In the genomic region with DNA sequence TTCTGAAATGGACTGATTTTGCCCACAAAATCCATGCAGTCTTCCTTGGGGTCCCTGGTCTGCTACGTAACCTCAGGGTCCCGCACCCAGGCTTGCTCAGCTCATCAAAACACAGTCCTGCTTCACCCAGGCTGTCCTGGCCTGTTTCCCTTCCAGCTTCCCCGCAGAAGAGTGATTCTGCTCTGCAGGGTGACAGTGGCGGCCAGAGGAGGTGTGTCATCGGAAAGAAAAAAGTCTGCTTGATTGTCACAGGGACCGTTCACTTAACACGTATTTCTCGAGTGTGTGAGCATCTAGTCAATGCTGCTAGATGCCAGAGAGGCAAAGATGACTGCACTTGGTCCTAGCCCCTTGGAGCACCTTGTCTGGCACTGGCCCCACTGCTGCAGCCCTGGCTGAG, we compare ENCODE assay signal across 15 cellular contexts. TPM values are rescaled to one million over a fixed set of nuclear protein-coding genes. Genes with fewer than 3 reads are reported as not detected.
A peak's percentile ranks its signal among the peaks of the same experiment; 100 is the strongest.
DNase-seq lines count a peak whose midpoint lies in the region; ATAC-seq and TF ChIP-seq lines count a peak whose summit lies in the region.
"Had no signal": no experiment of that assay in that cellular context is flagged by ENCODE, and none has a peak within 500 bp of the region (broad histone marks: within the 10 kb centered on the region; RNA-seq: fewer than 3 reads in every experiment).

No MANE protein-coding gene starts in this region.

- H3K4me1 ChIP-seq in neuronal stem cell (ENCODE audit: control insufficient read depth in 2 of 2, insufficient read depth in 1 of 2, low read depth in 1 of 2, low read length in 2 of 2) (no peaks in the 10 kb centered on the region), left ventricle myocardium inferior (no peaks in the 10 kb centered on the region), breast epithelium (no peaks in the 10 kb centered on the region)
- H3K4me1 ChIP-seq: HAP-1 had no signal

- H3K18ac ChIP-seq in neuronal stem cell (ENCODE audit: low read length): peak overlapping the region; percentile 31

- H2BK12ac ChIP-seq in neuronal stem cell (ENCODE audit: low read length): no peak overlapping the region

- H3K36me3 ChIP-seq in neuronal stem cell (replicated peaks in 1 of 2; ENCODE audit: control insufficient read depth in 2 of 2, insufficient read depth in 2 of 2, low read length in 2 of 2): no peaks in the 10 kb centered on the region
- no peaks in the 10 kb centered on the region for H3K36me3 ChIP-seq in left ventricle myocardium inferior
- H3K36me3 ChIP-seq in breast epithelium: no peaks in the 10 kb centered on the region
- H3K36me3 ChIP-seq: HAP-1 had no signal

- H3K27me3 ChIP-seq in neuronal stem cell (ENCODE audit: control insufficient read depth in 3 of 3, insufficient read depth in 3 of 3, low read depth in 1 of 3, low read length in 3 of 3) (peaks cover 0 to 17% (median 0%) of the 10 kb centered on the region in 3 experiments), left ventricle myocardium inferior (ENCODE audit: low read depth) (no peaks in the 10 kb centered on the region), breast epithelium (no peaks in the 10 kb centered on the region)

- TF ChIP-seq CTCF in left ventricle myocardium inferior (IDR thresholded peaks at IDR 0.05; ENCODE audit: borderline replicate concordance) (no peak), breast epithelium (IDR thresholded peaks at IDR 0.05) (no peak)

- H3K4me3 ChIP-seq in neuronal stem cell (ENCODE audit: low read length in 2 of 2) (no peak overlapping the region), left ventricle myocardium inferior (no peak overlapping the region), breast epithelium (no peak overlapping the region)
- H3K4me3 ChIP-seq: HAP-1 had no signal

- H3K27ac ChIP-seq in neuronal stem cell (replicated peaks; ENCODE audit: low read length): no peak overlapping the region
- H3K27ac ChIP-seq in left ventricle myocardium inferior (replicated peaks): no peak overlapping the region
- no peak overlapping the region for H3K27ac ChIP-seq in breast epithelium
- H3K27ac ChIP-seq: 22Rv1 had no signal

- intact Hi-C loops in left ventricle myocardium inferior (cut with micrococcal nuclease): no loop called here
- intact Hi-C loops in breast epithelium (cut with DNase I; ENCODE audit: low total_unique reads): no loop called here

- DNase-seq in activated CD8-positive, alpha-beta memory T cell treated with anti-CD3 and anti-CD28 coated beads, Interleukin-2, amount 50 U/mL, for 48 hours: peak; percentile 26
- DNase-seq in activated CD8-positive, alpha-beta memory T cell treated with anti-CD3 and anti-CD28 coated beads, Interleukin-2, amount 50 U/mL, for 4 hours: no peak
- DNase-seq in islet precursor cell (peak; percentile 35), neuronal stem cell (ENCODE audit: low spot score) (no peak), left ventricle myocardium inferior (no peak), breast epithelium (ENCODE audit: low spot score in 2 of 2) (no peak)
- DNase-seq: COR-L47, DMS153, DMS79 treated with DMSO at 0.1 percent for 48 hours, EL had no signal

- no peaks in the 10 kb centered on the region for H3K79me1 ChIP-seq in neuronal stem cell (ENCODE audit: low read depth, low read length)

- no peak overlapping the region for H2AFZ ChIP-seq in neuronal stem cell (ENCODE audit: low read length)

- H3K9ac ChIP-seq in neuronal stem cell (ENCODE audit: low read depth, low read length, poor library complexity): peak overlapping the region; percentile 2

- H2BK5ac ChIP-seq in neuronal stem cell (ENCODE audit: low read length): peak overlapping the region; percentile 14

- no peak for ATAC-seq in SK-N-SH treated with all-trans-retinoic acid at 6 μM for 48 hours
- ATAC-seq in HG03025 (IDR thresholded peaks at IDR 0.05; ENCODE audit: low FRiP score, unreplicated experiment): no peak
- ATAC-seq: CD8-positive, alpha-beta T cell had no signal

- no peak overlapping the region for H3K14ac ChIP-seq in neuronal stem cell (ENCODE audit: low read length)

- peak overlapping the region; percentile 26 for H3K23ac ChIP-seq in neuronal stem cell (ENCODE audit: low read depth, low read length, poor library complexity)

- no peak overlapping the region for H4K8ac ChIP-seq in neuronal stem cell (ENCODE audit: low read depth, low read length)

- no peak overlapping the region for H3K4me2 ChIP-seq in neuronal stem cell (ENCODE audit: insufficient read depth, low read length, poor library complexity, severe bottlenecking)

- H2AK5ac ChIP-seq in neuronal stem cell (ENCODE audit: low read depth, low read length): no peak overlapping the region

- no peak overlapping the region for H3K4ac ChIP-seq in neuronal stem cell (ENCODE audit: low read length)

- WGBS in neuronal stem cell (ENCODE audit: extremely low coverage in 2 of 2, insufficient read length in 2 of 2, insufficient replicate concordance in 1 of 2), 2 donors: no CpG with 5 or more reads among the region's 8 CpGs

- no peak for TF ChIP-seq POLR2A in breast epithelium (IDR thresholded peaks at IDR 0.05)

- no peak overlapping the region for H2BK15ac ChIP-seq in neuronal stem cell (ENCODE audit: low read length)

- H3K9me3 ChIP-seq in neuronal stem cell (replicated peaks in 1 of 2; ENCODE audit: control insufficient read depth in 2 of 2, insufficient read depth in 1 of 2, low read depth in 1 of 2, low read length in 2 of 2) (no peaks in the 10 kb centered on the region), left ventricle myocardium inferior (replicated peaks) (no peaks in the 10 kb centered on the region), breast epithelium (no peaks in the 10 kb centered on the region)
- H3K9me3 ChIP-seq: HAP-1 had no signal

- H4K91ac ChIP-seq in neuronal stem cell (ENCODE audit: low read depth, low read length, poor library complexity): no peak overlapping the region

- H2BK120ac ChIP-seq in neuronal stem cell (ENCODE audit: low read depth, low read length): no peak overlapping the region

TF ChIP-seq in SK-N-SH treated with all-trans-retinoic acid at 6 μM for 48 hours, 23 proteins besides CTCF, POLR2A, EP300 and RAD21:
- TF ChIP-seq PPARA (CRISPR knock-in tag; IDR thresholded peaks at IDR 0.05; ENCODE audit: borderline replicate concordance) (no peak), ZC3H10 (CRISPR knock-in tag; IDR thresholded peaks at IDR 0.05) (no peak), ZNF565 (CRISPR knock-in tag; conservative IDR thresholded peaks at IDR 0.05; ENCODE audit: low read depth) (no peak), BACH2 (CRISPR knock-in tag; IDR thresholded peaks at IDR 0.05; ENCODE audit: borderline replicate concordance) (no peak), OSR1 (CRISPR knock-in tag; IDR thresholded peaks at IDR 0.05) (no peak), RARB (CRISPR knock-in tag; IDR thresholded peaks at IDR 0.05) (no peak), ZNF70 (CRISPR knock-in tag; IDR thresholded peaks at IDR 0.05) (no peak), ESRRG (CRISPR knock-in tag; IDR thresholded peaks at IDR 0.05) (no peak)
- TF ChIP-seq, protein P1, sequence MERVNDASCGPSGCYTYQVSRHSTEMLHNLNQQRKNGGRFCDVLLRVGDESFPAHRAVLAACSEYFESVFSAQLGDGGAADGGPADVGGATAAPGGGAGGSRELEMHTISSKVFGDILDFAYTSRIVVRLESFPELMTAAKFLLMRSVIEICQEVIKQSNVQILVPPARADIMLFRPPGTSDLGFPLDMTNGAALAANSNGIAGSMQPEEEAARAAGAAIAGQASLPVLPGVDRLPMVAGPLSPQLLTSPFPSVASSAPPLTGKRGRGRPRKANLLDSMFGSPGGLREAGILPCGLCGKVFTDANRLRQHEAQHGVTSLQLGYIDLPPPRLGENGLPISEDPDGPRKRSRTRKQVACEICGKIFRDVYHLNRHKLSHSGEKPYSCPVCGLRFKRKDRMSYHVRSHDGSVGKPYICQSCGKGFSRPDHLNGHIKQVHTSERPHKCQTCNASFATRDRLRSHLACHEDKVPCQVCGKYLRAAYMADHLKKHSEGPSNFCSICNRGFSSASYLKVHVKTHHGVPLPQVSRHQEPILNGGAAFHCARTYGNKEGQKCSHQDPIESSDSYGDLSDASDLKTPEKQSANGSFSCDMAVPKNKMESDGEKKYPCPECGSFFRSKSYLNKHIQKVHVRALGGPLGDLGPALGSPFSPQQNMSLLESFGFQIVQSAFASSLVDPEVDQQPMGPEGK (CRISPR knock-in tag; IDR thresholded peaks at IDR 0.05; ENCODE audit: borderline replicate concordance): no peak

RNA-seq across cellular contexts. Expression of gene ABHD2, which starts 50.1 kb away (rescaled TPM):
- polyA plus RNA-seq in neuronal stem cell (2013, experiment 1 of 2): 7.2 TPM
- 7.2 TPM for polyA plus RNA-seq in neuronal stem cell (2013, experiment 2 of 2)
- 68.2 TPM for total RNA-seq in left ventricle myocardium inferior
- 10 to 100 TPM; 76.7 to 91.2 (median 80.3) TPM for total RNA-seq in breast epithelium

Comparison
In these comparisons a context has a peak if more than half of its experiments do, and no peak if none do; other contexts are left out.
1. DNase-seq: peak in activated CD8-positive, alpha-beta memory T cell treated with anti-CD3 and anti-CD28 coated beads, Interleukin-2, amount 50 U/mL, for 48 hours (single experiment) and islet precursor cell (single experiment); none in activated CD8-positive, alpha-beta memory T cell treated with anti-CD3 and anti-CD28 coated beads, Interleukin-2, amount 50 U/mL, for 4 hours (single experiment), neuronal stem cell (single experiment), left ventricle myocardium inferior (single experiment) and breast epithelium (0 of 2).